In genomic region chr3:64357481-64357880, GRCh38 we compare ENCODE assay signal across 17 cellular contexts.
"Had no signal": no experiment of that assay in that cellular context is flagged by ENCODE, and none has a peak within 500 bp of the region (broad histone marks: within the 10 kb centered on the region; RNA-seq: fewer than 3 reads in every experiment).

No MANE protein-coding gene starts in this region.

- H3K36me3 ChIP-seq: colonic mucosa, left lung, pancreas, sigmoid colon, stomach, thyroid gland had no signal

- DNase-seq: colonic mucosa; dermis blood vessel endothelial cell; effector memory CD4-positive, alpha-beta T cell; erythroblast; left cardiac atrium; left lung; naive thymus-derived CD8-positive, alpha-beta T cell; pancreas; sigmoid colon; stimulated activated CD4-positive, alpha-beta T cell treated with anti-CD3 and anti-CD28 coated beads, Interleukin-2, amount 100 ng/mL, for 24 hours; stimulated activated CD4-positive, alpha-beta T cell treated with anti-CD3 and anti-CD28 coated beads, Interleukin-4, amount 100 ng/mL, for 24 hours; stimulated activated naive CD4-positive, alpha-beta T cell treated with Interleukin-2 at 50 U/mL for 16 hours; stomach; thyroid gland; trophoblast cell had no signal

- H3K4me3 ChIP-seq: colonic mucosa, left lung, pancreas, sigmoid colon, stomach, thyroid gland had no signal

- ATAC-seq: left cardiac atrium; left lung; naive thymus-derived CD8-positive, alpha-beta T cell; pancreas; stimulated activated effector memory CD8-positive, alpha-beta T cell treated with anti-CD3 and anti-CD28 coated beads, Interleukin-12 subunit alpha, Interleukin-12 subunit beta, amount 100 ng/mL, for 72 hours had no signal

- FAIRE-seq: frontal cortex, pancreas had no signal

- H3K27me3 ChIP-seq: colonic mucosa, left lung, pancreas, sigmoid colon, stomach, thyroid gland had no signal

- H3K27ac ChIP-seq: colonic mucosa, pancreas, sigmoid colon, stomach, thyroid gland had no signal

- H3K4me1 ChIP-seq: colonic mucosa, pancreas had no signal

- H3K9me3 ChIP-seq: colonic mucosa, left lung, pancreas, sigmoid colon, stomach, thyroid gland had no signal
